13 cellular contexts compared by ENCODE assay signal in the genomic region with DNA sequence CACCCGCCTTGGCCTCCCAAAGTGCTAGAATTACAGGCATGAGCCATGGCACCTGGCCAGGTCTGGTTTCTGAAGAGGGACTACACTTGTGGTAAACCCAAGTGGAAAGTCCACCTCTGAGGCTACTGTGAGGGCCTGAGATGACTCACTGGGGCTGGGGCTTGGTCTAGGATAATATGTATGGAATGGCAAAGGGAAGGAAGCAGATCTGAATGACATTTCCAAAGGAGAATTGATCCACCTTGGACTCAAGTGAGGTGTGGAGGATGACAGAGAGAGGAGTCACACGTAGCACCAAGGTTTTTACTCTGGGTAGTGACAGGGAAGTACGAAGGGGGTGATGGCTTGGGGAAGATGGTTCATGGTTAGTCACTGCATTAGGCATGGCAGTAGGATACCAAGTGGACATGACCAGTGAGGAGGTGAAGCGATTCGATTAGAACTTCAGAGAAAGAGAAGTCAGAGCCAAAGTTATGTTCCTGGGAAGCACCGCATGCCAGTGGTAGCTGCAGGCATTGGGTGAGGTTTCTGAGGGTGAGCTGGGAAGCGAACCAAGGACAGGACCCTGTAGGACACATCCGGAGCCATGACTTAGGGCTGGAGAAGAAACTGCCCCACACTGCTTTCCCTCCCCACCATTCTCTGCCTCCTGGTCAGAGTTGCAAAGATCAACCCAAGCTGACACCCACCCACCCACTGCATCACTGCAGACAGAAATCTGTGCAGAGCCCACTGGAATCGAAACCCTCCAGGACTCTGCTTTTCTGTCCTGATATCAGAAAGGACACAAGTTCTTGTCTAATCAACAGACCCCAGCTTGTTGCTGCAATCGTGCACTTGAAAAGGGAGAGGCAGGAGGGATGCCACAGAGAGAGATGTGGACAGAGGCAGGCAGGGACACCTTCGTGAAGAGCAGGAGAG. TPM values are rescaled to one million over a fixed set of nuclear protein-coding genes. Genes with fewer than 3 reads are reported as not detected.
DNase-seq lines count a peak whose midpoint lies in the region; ATAC-seq, FAIRE-seq and TF ChIP-seq lines count a peak whose summit lies in the region.
"Had no signal": no experiment of that assay in that cellular context is flagged by ENCODE, and none has a peak within 500 bp of the region (broad histone marks: within the 10 kb centered on the region; RNA-seq: fewer than 3 reads in every experiment).

No MANE protein-coding gene starts in this region.

- H3K9me3 Mint-ChIP-seq in CD4-positive, CD25-positive, alpha-beta regulatory T cell = no peaks in the 10 kb centered on the region
- no peaks in the 10 kb centered on the region for H3K9me3 Mint-ChIP-seq in mesothelial cell of epicardium

- no peaks in the 10 kb centered on the region for H3K36me3 ChIP-seq in CD4-positive, CD25-positive, alpha-beta regulatory T cell (ENCODE audit: control insufficient read depth, insufficient read depth, low read length)
- H3K36me3 ChIP-seq in K562 (ENCODE audit: control insufficient read depth, insufficient read depth, low read length) (no peaks in the 10 kb centered on the region), tibial nerve (no peaks in the 10 kb centered on the region)
- H3K36me3 ChIP-seq: neutrophil, uterus had no signal

- no peak for DNase-seq in CD4-positive, CD25-positive, alpha-beta regulatory T cell
- DNase-seq in HT1080 (ENCODE audit: low read depth) = peak; percentile 97
- no peak for DNase-seq in K562 (ENCODE audit: extremely low read depth in 1 of 4, low spot score in 3 of 4)
- DNase-seq in mesothelial cell of epicardium (ENCODE audit: low spot score in 2 of 2, unreplicated experiment in 2 of 2) = no peak
- no peak for DNase-seq in NOMO-1 (lab: John Stamatoyannopoulos, UW; ENCODE audit: unreplicated experiment in 2 of 2)
- no peak for DNase-seq in CD1c-positive myeloid dendritic cell (ENCODE audit: extremely low spot score)
- no peak for DNase-seq in DMS153 (lab: John Stamatoyannopoulos, UW)
- DNase-seq in tibial nerve (ENCODE audit: low spot score in 2 of 2) = no peak
- DNase-seq: DMS79 treated with DMSO at 0.1 percent for 48 hours; stimulated activated CD4-positive, alpha-beta T cell treated with anti-CD3 and anti-CD28 coated beads, Interleukin-4, amount 100 ng/mL, for 1 hour; uterus had no signal

- no peak overlapping the region for H3K27ac ChIP-seq in CD4-positive, CD25-positive, alpha-beta regulatory T cell (ENCODE audit: insufficient read depth, low read length, poor library complexity, severe bottlenecking)
- H3K27ac ChIP-seq in K562 (ENCODE audit: extremely low read depth, low read depth, low read length) (no peak overlapping the region), tibial nerve (no peak overlapping the region)
- H3K27ac ChIP-seq: coronary artery, neutrophil, uterus had no signal

- no peak for ATAC-seq in CD4-positive, CD25-positive, alpha-beta regulatory T cell (ENCODE audit: low read depth in 2 of 2)
- ATAC-seq in K562 = no peak

- TF ChIP-seq POLR2A in K562 (conservative IDR thresholded peaks at IDR 0.05) (no peak), tibial nerve (IDR thresholded peaks at IDR 0.05) (no peak)

- POLR2A ChIA-PET in K562 (lab: Yijun Ruan, JAX) = no interaction called here

- intact Hi-C loops in K562 (cut with micrococcal nuclease) = no loop called here

- no peak overlapping the region for H2AFZ ChIP-seq in K562 (ENCODE audit: low read depth, low read length)

- H3K4me1 ChIP-seq in CD4-positive, CD25-positive, alpha-beta regulatory T cell (ENCODE audit: control insufficient read depth, insufficient read depth, low read length, poor library complexity, severe bottlenecking) = peaks cover 17% of the 10 kb centered on the region
- H3K4me1 ChIP-seq in K562 (replicated peaks in 1 of 2; ENCODE audit: control insufficient read depth in 2 of 2, insufficient read depth in 2 of 2, low read length in 2 of 2) = peaks cover 0 to 10% of the 10 kb centered on the region in 2 experiments; a peak in 3 of 5 replicates
- no peaks in the 10 kb centered on the region for H3K4me1 ChIP-seq in tibial nerve
- H3K4me1 ChIP-seq: uterus had no signal

- CTCF ChIA-PET in K562 (lab: Yijun Ruan, JAX; ENCODE audit: low intra/inter-chr PET ratio) = no interaction called here

- H3K79me2 ChIP-seq in K562 (ENCODE audit: control insufficient read depth, insufficient read depth, low read length) = no peaks in the 10 kb centered on the region

- H3K9me1 ChIP-seq in K562 (ENCODE audit: control insufficient read depth, insufficient read depth, low read length) = no peaks in the 10 kb centered on the region

- FAIRE-seq in K562 (lab: Jason Lieb, UNC) = peak; percentile 23

- no peak overlapping the region for H3K9ac ChIP-seq in K562 (ENCODE audit: insufficient read depth in 1 of 2, low read depth in 2 of 2, low read length in 2 of 2)

- in situ Hi-C loops in K562 (cut with MboI) = no loop called here

- no peaks in the 10 kb centered on the region for H3K27me3 ChIP-seq in CD4-positive, CD25-positive, alpha-beta regulatory T cell (ENCODE audit: control insufficient read depth, insufficient read depth, low read length)
- H3K27me3 ChIP-seq in K562 (ENCODE audit: control insufficient read depth in 2 of 2, insufficient read depth in 2 of 2, low read length in 2 of 2) (peaks cover 2 to 4% of the 10 kb centered on the region in 2 experiments; a peak in 1 of 5 replicates), tibial nerve (no peaks in the 10 kb centered on the region)
- H3K27me3 ChIP-seq: uterus had no signal

- TF ChIP-seq EP300 in K562 (IDR thresholded peaks at IDR 0.05; ENCODE audit: low read length) = no peak
- no peak for TF ChIP-seq EP300 in tibial nerve (IDR thresholded peaks at IDR 0.05)

- no peak for TF ChIP-seq CTCF in K562 (IDR thresholded peaks at IDR 0.05 in 2 of 3, conservative IDR thresholded peaks at IDR 0.05 in 1 of 3; ENCODE audit: insufficient read depth in 2 of 3, low read depth in 1 of 3, low read length in 3 of 3)
- TF ChIP-seq CTCF in mesothelial cell of epicardium (IDR thresholded peaks at IDR 0.05; ENCODE audit: unreplicated experiment) = no peak
- TF ChIP-seq CTCF in tibial nerve (IDR thresholded peaks at IDR 0.05) = no peak

- peak overlapping the region in 2 of 4 donors; percentile 28 to 45 for H3K4me3 Mint-ChIP-seq in CD4-positive, CD25-positive, alpha-beta regulatory T cell
- H3K4me3 Mint-ChIP-seq in mesothelial cell of epicardium = no peak overlapping the region

- H3K27ac Mint-ChIP-seq in CD4-positive, CD25-positive, alpha-beta regulatory T cell = peak overlapping the region in 2 of 3 donors; percentile 87 to 92
- peak overlapping the region; percentile 28 for H3K27ac Mint-ChIP-seq in mesothelial cell of epicardium

- no peak for TF ChIP-seq RAD21 in K562 (CRISPR knock-in tag; conservative IDR thresholded peaks at IDR 0.05 in 1 of 2, IDR thresholded peaks at IDR 0.05 in 1 of 2)

- H3K4me1 Mint-ChIP-seq in CD4-positive, CD25-positive, alpha-beta regulatory T cell = peaks cover 0 to 43% (median 11%) of the 10 kb centered on the region in 4 donors
- peaks cover 17% of the 10 kb centered on the region for H3K4me1 Mint-ChIP-seq in mesothelial cell of epicardium

- no peaks in the 10 kb centered on the region for H3K9me3 ChIP-seq in CD4-positive, CD25-positive, alpha-beta regulatory T cell (ENCODE audit: control insufficient read depth in 2 of 2, low read length in 2 of 2)
- H3K9me3 ChIP-seq in K562 (replicated peaks; ENCODE audit: control insufficient read depth, insufficient read depth, low read depth, low read length) = no peaks in the 10 kb centered on the region
- H3K9me3 ChIP-seq in tibial nerve = no peaks in the 10 kb centered on the region
- H3K9me3 ChIP-seq: neutrophil, uterus had no signal

- no peak overlapping the region for H3K4me3 ChIP-seq in CD4-positive, CD25-positive, alpha-beta regulatory T cell (ENCODE audit: low read depth, low read length)
- H3K4me3 ChIP-seq in K562 (no peak overlapping the region), tibial nerve (no peak overlapping the region)
- H3K4me3 ChIP-seq: coronary artery, uterus had no signal

- H3K27me3 Mint-ChIP-seq in CD4-positive, CD25-positive, alpha-beta regulatory T cell = peaks cover 4% of the 10 kb centered on the region
- H3K27me3 Mint-ChIP-seq in mesothelial cell of epicardium (ENCODE audit: low read depth) = no peaks in the 10 kb centered on the region

- WGBS in K562 (ENCODE audit: insufficient coverage, low coverage, missing lambda C conversion rate) = 15% methylated on average over 11 of the region's 11 CpGs
- 71% methylated on average over 11 of the region's 11 CpGs for WGBS in tibial nerve, 2 donors

- no TSS peak for BruUV-seq in K562 (replicated peaks; lab: Mats Ljungman, UMichigan)

- H3K4me2 ChIP-seq in K562 (ENCODE audit: insufficient read depth, low read length) = no peak overlapping the region

- no peaks in the 10 kb centered on the region for H3K36me3 Mint-ChIP-seq in CD4-positive, CD25-positive, alpha-beta regulatory T cell
- no peaks in the 10 kb centered on the region for H3K36me3 Mint-ChIP-seq in mesothelial cell of epicardium

- H4K20me1 ChIP-seq in K562 (replicated peaks; ENCODE audit: control insufficient read depth, insufficient read depth, low read length) = no peaks in the 10 kb centered on the region

RNA-seq across cellular contexts. Expression of a gene that starts 13.0 kb away (rescaled TPM):
- total RNA-seq in CD4-positive, CD25-positive, alpha-beta regulatory T cell = 229 TPM
- 1 to 10 TPM; 2.1 to 4.1 (median 3.1) TPM for polyA plus RNA-seq in CD4-positive, CD25-positive, alpha-beta regulatory T cell
- 22.5 and 24.8 TPM in 2 replicates for total RNA-seq in HT1080 (2014; rRNA removed; shearing (Covaris generic))
- 34.0 and 41.3 TPM in 2 replicates for polyA plus RNA-seq in HT1080 (2015; cell fraction: cytosol; rRNA removed)
- polyA plus RNA-seq in HT1080 (2015; cell fraction: nucleus; rRNA removed) = 53.0 and 60.5 TPM in 2 replicates
- 10.2 and 17.0 TPM in 2 replicates for total RNA-seq in K562 (2011; cell fraction: chromatin; rRNA removed; ENCODE audit: low replicate concordance)
- 8.0 and 8.2 TPM in 2 replicates for total RNA-seq in K562 (2011; cell fraction: nucleolus; rRNA removed)
- 8.4 and 9.2 TPM in 2 replicates for total RNA-seq in K562 (2011; cell fraction: nucleoplasm; rRNA removed)
- 2.6 and 3.3 TPM in 2 replicates for total RNA-seq in K562 (2014; rRNA removed)
- total RNA-seq in K562 (2014; rRNA removed; fragmentation: Illumina TruSeq; extraction: Trizol) = 0.38 and 0.76 TPM in 2 replicates
- total RNA-seq in K562 (2015; rRNA removed; fragmentation: Illumina TruSeq; extraction: Trizol) = 2.2 and 2.5 TPM in 2 replicates
- 14.6 and 17.9 TPM in 2 replicates for total RNA-seq in K562 (2021)
- polyA plus RNA-seq in K562 (2011; rRNA removed) = 0.61 and 1.3 TPM in 2 replicates
- polyA plus RNA-seq in K562 (2011; cell fraction: cytosol; rRNA removed) = 0.52 and 2.5 TPM in 2 replicates
- 6.3 and 14.0 TPM in 2 replicates for polyA plus RNA-seq in K562 (2011; cell fraction: nucleus; rRNA removed)
- polyA plus RNA-seq in K562 (2012) = 9.7 and 9.9 TPM in 2 replicates
- polyA plus RNA-seq in K562 (2014; fragmentation: Illumina TruSeq; extraction: Trizol) = 7.6 and 10.1 TPM in 2 replicates
- polyA plus RNA-seq in K562 (2014; fragmentation: Nextera tagmentation; extraction: Ambion mirVana) = under 1 TPM; 0.01 to 0.03 TPM
- 4.8 and 5.3 TPM in 2 replicates for polyA plus RNA-seq in K562 (2014; rRNA removed)
- 0.33 and 0.60 TPM in 2 replicates for polyA minus RNA-seq in K562 (2011; rRNA and poly(A)+ RNA removed)
- polyA minus RNA-seq in K562 (2011; cell fraction: cytosol; rRNA and poly(A)+ RNA removed) = 4.6 and 5.6 TPM in 2 replicates
- polyA minus RNA-seq in K562 (2011; cell fraction: nucleus; rRNA and poly(A)+ RNA removed) = 3.8 and 4.8 TPM in 2 replicates
- total RNA-seq in mesothelial cell of epicardium = 88.6 to 92.4 TPM (median 91.7 TPM) in 3 replicates
- 10 to 100 TPM; 15.7 to 36.0 (median 28.5) TPM for total RNA-seq in tibial nerve

RNA-seq across cellular contexts. Expression of a gene that starts 17.3 kb away (rescaled TPM):
- not detected for total RNA-seq in CD4-positive, CD25-positive, alpha-beta regulatory T cell
- under 1 TPM; 0.19 to 0.42 (median 0.23) TPM for polyA plus RNA-seq in CD4-positive, CD25-positive, alpha-beta regulatory T cell
- total RNA-seq in HT1080 (2014; rRNA removed; shearing (Covaris generic)) = not detected in 2 replicates
- polyA plus RNA-seq in HT1080 (2015; cell fraction: cytosol; rRNA removed) = not detected in 2 replicates
- not detected in 2 replicates for polyA plus RNA-seq in HT1080 (2015; cell fraction: nucleus; rRNA removed)
- not detected in 2 replicates for total RNA-seq in K562 (2011; cell fraction: chromatin; rRNA removed; ENCODE audit: low replicate concordance)
- total RNA-seq in K562 (2011; cell fraction: nucleolus; rRNA removed) = not detected in 2 replicates
- total RNA-seq in K562 (2011; cell fraction: nucleoplasm; rRNA removed) = not detected in 2 replicates
- total RNA-seq in K562 (2014; rRNA removed) (not detected in 2 replicates), K562 (2014; rRNA removed; fragmentation: Illumina TruSeq; extraction: Trizol) (not detected in 2 replicates), K562 (2015; rRNA removed; fragmentation: Illumina TruSeq; extraction: Trizol) (not detected in 2 replicates), K562 (2021) (not detected in 2 replicates), mesothelial cell of epicardium (2.2 to 3.0 TPM (median 2.7 TPM) in 3 replicates), tibial nerve (not detected)
- polyA plus RNA-seq in K562 (2011; rRNA removed) (not detected in 2 replicates), K562 (2014; fragmentation: Illumina TruSeq; extraction: Trizol) (not detected in 2 replicates), K562 (2014; fragmentation: Nextera tagmentation; extraction: Ambion mirVana) (not detected), K562 (2014; rRNA removed) (not detected in 2 replicates)
- polyA plus RNA-seq in K562 (2011; cell fraction: cytosol; rRNA removed) = not detected in 2 replicates
- not detected in 2 replicates for polyA plus RNA-seq in K562 (2011; cell fraction: nucleus; rRNA removed)
- polyA plus RNA-seq in K562 (2012) = not detected in 2 replicates
- polyA minus RNA-seq in K562 (2011; rRNA and poly(A)+ RNA removed) = not detected in 2 replicates
- not detected in 2 replicates for polyA minus RNA-seq in K562 (2011; cell fraction: cytosol; rRNA and poly(A)+ RNA removed)
- not detected in 2 replicates for polyA minus RNA-seq in K562 (2011; cell fraction: nucleus; rRNA and poly(A)+ RNA removed)
- total RNA-seq: uterus had no signal

RNA-seq across cellular contexts. Expression of a gene that starts 32.8 kb away (rescaled TPM):
- total RNA-seq in CD4-positive, CD25-positive, alpha-beta regulatory T cell = not detected
- polyA plus RNA-seq in CD4-positive, CD25-positive, alpha-beta regulatory T cell = not detected
- not detected in 2 replicates for total RNA-seq in HT1080 (2014; rRNA removed; shearing (Covaris generic))
- not detected in 2 replicates for polyA plus RNA-seq in HT1080 (2015; cell fraction: cytosol; rRNA removed)
- polyA plus RNA-seq in HT1080 (2015; cell fraction: nucleus; rRNA removed) = not detected in 2 replicates
- not detected in 2 replicates for total RNA-seq in K562 (2011; cell fraction: chromatin; rRNA removed; ENCODE audit: low replicate concordance)
- not detected in 2 replicates for total RNA-seq in K562 (2011; cell fraction: nucleolus; rRNA removed)
- not detected in 2 replicates for total RNA-seq in K562 (2011; cell fraction: nucleoplasm; rRNA removed)
- not detected in 2 replicates for total RNA-seq in K562 (2014; rRNA removed)
- not detected in 2 replicates for total RNA-seq in K562 (2014; rRNA removed; fragmentation: Illumina TruSeq; extraction: Trizol)
- not detected in 2 replicates for total RNA-seq in K562 (2015; rRNA removed; fragmentation: Illumina TruSeq; extraction: Trizol)
- total RNA-seq in K562 (2021) = not detected in 2 replicates
- polyA plus RNA-seq in K562 (2011; rRNA removed) = not detected in 2 replicates
- not detected in 2 replicates for polyA plus RNA-seq in K562 (2011; cell fraction: cytosol; rRNA removed)
- polyA plus RNA-seq in K562 (2011; cell fraction: nucleus; rRNA removed) = not detected in 2 replicates
- polyA plus RNA-seq in K562 (2012) = not detected in 2 replicates
- not detected in 2 replicates for polyA plus RNA-seq in K562 (2014; fragmentation: Illumina TruSeq; extraction: Trizol)
- polyA plus RNA-seq in K562 (2014; fragmentation: Nextera tagmentation; extraction: Ambion mirVana) = not detected
- not detected in 2 replicates for polyA plus RNA-seq in K562 (2014; rRNA removed)
- not detected in 2 replicates for polyA minus RNA-seq in K562 (2011; rRNA and poly(A)+ RNA removed)
- not detected in 2 replicates for polyA minus RNA-seq in K562 (2011; cell fraction: cytosol; rRNA and poly(A)+ RNA removed)
- polyA minus RNA-seq in K562 (2011; cell fraction: nucleus; rRNA and poly(A)+ RNA removed) = not detected in 2 replicates
- not detected in 3 replicates for total RNA-seq in mesothelial cell of epicardium
- not detected for total RNA-seq in tibial nerve
- total RNA-seq: uterus had no signal

RNA-seq across cellular contexts. Expression of a gene that starts 55.1 kb away (rescaled TPM):
- 4.8 TPM for total RNA-seq in CD4-positive, CD25-positive, alpha-beta regulatory T cell
- 10 to 100 TPM in 1 of 4 donors, 1 to 10 TPM in 3; 3.3 to 10.7 (median 6.0) TPM for polyA plus RNA-seq in CD4-positive, CD25-positive, alpha-beta regulatory T cell
- not detected in 2 replicates for total RNA-seq in HT1080 (2014; rRNA removed; shearing (Covaris generic))
- polyA plus RNA-seq in HT1080 (2015; cell fraction: cytosol; rRNA removed) = not detected in 2 replicates
- not detected in 2 replicates for polyA plus RNA-seq in HT1080 (2015; cell fraction: nucleus; rRNA removed)
- not detected in 2 replicates for total RNA-seq in K562 (2011; cell fraction: chromatin; rRNA removed; ENCODE audit: low replicate concordance)
- total RNA-seq in K562 (2011; cell fraction: nucleolus; rRNA removed) = not detected in 2 replicates
- not detected in 2 replicates for total RNA-seq in K562 (2011; cell fraction: nucleoplasm; rRNA removed)
- not detected in 2 replicates for total RNA-seq in K562 (2014; rRNA removed)
- total RNA-seq in K562 (2014; rRNA removed; fragmentation: Illumina TruSeq; extraction: Trizol) = not detected in 2 replicates
- total RNA-seq in K562 (2015; rRNA removed; fragmentation: Illumina TruSeq; extraction: Trizol) = not detected in 2 replicates
- 0.04 TPM in 1 of 2 replicates, not detected in the other for total RNA-seq in K562 (2021)
- polyA plus RNA-seq in K562 (2011; rRNA removed) = not detected in 2 replicates
- 0.03 TPM in 1 of 2 replicates, not detected in the other for polyA plus RNA-seq in K562 (2011; cell fraction: cytosol; rRNA removed)
- not detected in 2 replicates for polyA plus RNA-seq in K562 (2011; cell fraction: nucleus; rRNA removed)
- not detected in 2 replicates for polyA plus RNA-seq in K562 (2012)
- polyA plus RNA-seq in K562 (2014; fragmentation: Illumina TruSeq; extraction: Trizol) = not detected in 2 replicates
- under 1 TPM; 0.03 to 0.06 TPM for polyA plus RNA-seq in K562 (2014; fragmentation: Nextera tagmentation; extraction: Ambion mirVana)
- not detected in 2 replicates for polyA plus RNA-seq in K562 (2014; rRNA removed)
- not detected in 2 replicates for polyA minus RNA-seq in K562 (2011; rRNA and poly(A)+ RNA removed)
- not detected in 2 replicates for polyA minus RNA-seq in K562 (2011; cell fraction: cytosol; rRNA and poly(A)+ RNA removed)
- not detected in 2 replicates for polyA minus RNA-seq in K562 (2011; cell fraction: nucleus; rRNA and poly(A)+ RNA removed)
- not detected in 3 replicates for total RNA-seq in mesothelial cell of epicardium
- total RNA-seq in tibial nerve = not detected

RNA-seq across cellular contexts. Expression of a gene that starts 59.2 kb away (rescaled TPM):
- total RNA-seq in CD4-positive, CD25-positive, alpha-beta regulatory T cell = 116 TPM
- polyA plus RNA-seq in CD4-positive, CD25-positive, alpha-beta regulatory T cell = 10 to 100 TPM in 3 of 4 donors, 1 to 10 TPM in 1; 10.0 to 14.4 (median 11.9) TPM
- total RNA-seq in HT1080 (2014; rRNA removed; shearing (Covaris generic)) = 12.4 and 14.1 TPM in 2 replicates
- polyA plus RNA-seq in HT1080 (2015; cell fraction: cytosol; rRNA removed) = 3.1 and 3.9 TPM in 2 replicates
- polyA plus RNA-seq in HT1080 (2015; cell fraction: nucleus; rRNA removed) = 58.6 and 70.2 TPM in 2 replicates
- 107 and 143 TPM in 2 replicates for total RNA-seq in K562 (2011; cell fraction: chromatin; rRNA removed; ENCODE audit: low replicate concordance)
- total RNA-seq in K562 (2011; cell fraction: nucleolus; rRNA removed) = 70.5 and 71.8 TPM in 2 replicates
- 96.7 and 121 TPM in 2 replicates for total RNA-seq in K562 (2011; cell fraction: nucleoplasm; rRNA removed)
- total RNA-seq in K562 (2014; rRNA removed) (15.3 and 16.0 TPM in 2 replicates), K562 (2014; rRNA removed; fragmentation: Illumina TruSeq; extraction: Trizol) (13.9 and 15.1 TPM in 2 replicates), K562 (2015; rRNA removed; fragmentation: Illumina TruSeq; extraction: Trizol) (16.2 and 16.9 TPM in 2 replicates), K562 (2021) (12.4 and 13.5 TPM in 2 replicates), mesothelial cell of epicardium (65.7 to 69.1 TPM (median 66.3 TPM) in 3 replicates), tibial nerve (100 to 1,000 TPM in 1 of 4 donors, 10 to 100 TPM in 3; 77.3 to 158 (median 88.0) TPM)
- polyA plus RNA-seq in K562 (2011; rRNA removed) (13.4 and 13.7 TPM in 2 replicates), K562 (2014; fragmentation: Illumina TruSeq; extraction: Trizol) (8.9 and 9.7 TPM in 2 replicates), K562 (2014; fragmentation: Nextera tagmentation; extraction: Ambion mirVana) (1 to 10 TPM; 2.4 to 4.5 TPM), K562 (2014; rRNA removed) (21.9 and 25.5 TPM in 2 replicates)
- 3.3 and 3.9 TPM in 2 replicates for polyA plus RNA-seq in K562 (2011; cell fraction: cytosol; rRNA removed)
- polyA plus RNA-seq in K562 (2011; cell fraction: nucleus; rRNA removed) = 35.3 and 40.2 TPM in 2 replicates
- 7.1 and 9.9 TPM in 2 replicates for polyA plus RNA-seq in K562 (2012)
- 20.5 and 20.8 TPM in 2 replicates for polyA minus RNA-seq in K562 (2011; rRNA and poly(A)+ RNA removed)
- 3.7 and 4.3 TPM in 2 replicates for polyA minus RNA-seq in K562 (2011; cell fraction: cytosol; rRNA and poly(A)+ RNA removed)
- 26.1 and 29.3 TPM in 2 replicates for polyA minus RNA-seq in K562 (2011; cell fraction: nucleus; rRNA and poly(A)+ RNA removed)
